1 cellular context compared by ENCODE assay signal in the genomic region with DNA sequence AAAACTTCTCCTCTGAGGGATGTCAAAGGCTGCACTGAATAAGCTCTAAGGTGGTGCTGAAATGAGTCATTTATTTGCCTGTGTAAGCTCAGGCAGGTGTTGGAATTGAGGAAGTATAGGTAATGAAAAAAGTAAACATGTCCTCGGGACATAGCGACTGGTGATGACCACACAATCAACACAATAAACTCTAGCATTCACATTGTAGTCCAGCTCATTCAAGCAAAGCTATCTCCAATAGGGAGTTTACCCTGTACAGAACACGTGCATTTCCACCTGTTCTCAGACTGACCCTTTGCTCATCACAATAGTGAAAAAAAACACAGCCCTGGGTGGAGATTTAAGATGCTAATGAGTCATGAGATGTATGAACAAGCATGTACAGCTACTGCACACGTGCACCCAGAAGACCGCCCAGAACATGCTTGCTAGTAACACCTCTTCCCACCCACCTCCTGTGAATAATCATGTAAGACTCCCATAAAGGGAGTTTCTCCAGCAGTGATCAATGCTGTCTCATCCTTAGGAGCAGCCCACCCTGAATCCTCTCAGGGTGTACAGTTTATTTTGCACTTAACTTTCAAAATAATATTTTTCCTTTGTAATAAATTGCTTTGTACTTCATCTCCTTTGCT.
TF ChIP-seq lines count a peak whose summit lies in the region.

No MANE protein-coding gene starts in this region.

TF ChIP-seq in K562, 482 proteins besides CTCF, POLR2A, EP300 and RAD21 (continued from another document and continues in another):
- peak; percentile 84 for TF ChIP-seq BHLHE40 (IDR thresholded peaks at IDR 0.05; ENCODE audit: low read length)
- TF ChIP-seq KAT2B (IDR thresholded peaks at IDR 0.05; ENCODE audit: low read depth, low read length), result no peak
- TF ChIP-seq ZNF431 (CRISPR knock-in tag; IDR thresholded peaks at IDR 0.05), result no peak
- no peak for TF ChIP-seq SNAPC5 (CRISPR knock-in tag; IDR thresholded peaks at IDR 0.05)
- TF ChIP-seq BCLAF1 (IDR thresholded peaks at IDR 0.05; ENCODE audit: borderline replicate concordance in 1 of 2, control insufficient read depth in 1 of 2, low read depth in 2 of 2, low read length in 1 of 2), result no peak
- no peak for TF ChIP-seq BRF1 (IDR thresholded peaks at IDR 0.05; ENCODE audit: borderline replicate concordance, extremely low read depth, insufficient read length)
- TF ChIP-seq, protein P1, sequence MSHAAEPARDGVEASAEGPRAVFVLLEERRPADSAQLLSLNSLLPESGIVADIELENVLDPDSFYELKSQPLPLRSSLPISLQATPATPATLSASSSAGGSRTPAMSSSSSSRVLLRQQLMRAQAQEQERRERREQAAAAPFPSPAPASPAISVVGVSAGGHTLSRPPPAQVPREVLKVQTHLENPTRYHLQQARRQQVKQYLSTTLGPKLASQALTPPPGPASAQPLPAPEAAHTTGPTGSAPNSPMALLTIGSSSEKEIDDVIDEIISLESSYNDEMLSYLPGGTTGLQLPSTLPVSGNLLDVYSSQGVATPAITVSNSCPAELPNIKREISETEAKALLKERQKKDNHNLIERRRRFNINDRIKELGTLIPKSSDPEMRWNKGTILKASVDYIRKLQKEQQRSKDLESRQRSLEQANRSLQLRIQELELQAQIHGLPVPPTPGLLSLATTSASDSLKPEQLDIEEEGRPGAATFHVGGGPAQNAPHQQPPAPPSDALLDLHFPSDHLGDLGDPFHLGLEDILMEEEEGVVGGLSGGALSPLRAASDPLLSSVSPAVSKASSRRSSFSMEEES (CRISPR knock-in tag; IDR thresholded peaks at IDR 0.05), result no peak
- no peak for TF ChIP-seq SIN3A (IDR thresholded peaks at IDR 0.05; ENCODE audit: borderline replicate concordance in 2 of 2, control insufficient read depth in 1 of 2, low read depth in 2 of 2, low read length in 2 of 2)
- TF ChIP-seq KAT7 (CRISPR knock-in tag; IDR thresholded peaks at IDR 0.05; ENCODE audit: borderline replicate concordance), result no peak
- no peak for TF ChIP-seq PBX2 (CRISPR knock-in tag; IDR thresholded peaks at IDR 0.05; ENCODE audit: low read depth)
- 0 out of 2 replicates have a peak, but pooled peaks have one; percentile 15 for TF ChIP-seq PBX2 (tag; conservative IDR thresholded peaks at IDR 0.05; ENCODE audit: low read depth)
- no peak for TF ChIP-seq TBP (optimal IDR thresholded peaks at IDR 0.05; ENCODE audit: low read depth, low read length)
- TF ChIP-seq, protein P2, sequence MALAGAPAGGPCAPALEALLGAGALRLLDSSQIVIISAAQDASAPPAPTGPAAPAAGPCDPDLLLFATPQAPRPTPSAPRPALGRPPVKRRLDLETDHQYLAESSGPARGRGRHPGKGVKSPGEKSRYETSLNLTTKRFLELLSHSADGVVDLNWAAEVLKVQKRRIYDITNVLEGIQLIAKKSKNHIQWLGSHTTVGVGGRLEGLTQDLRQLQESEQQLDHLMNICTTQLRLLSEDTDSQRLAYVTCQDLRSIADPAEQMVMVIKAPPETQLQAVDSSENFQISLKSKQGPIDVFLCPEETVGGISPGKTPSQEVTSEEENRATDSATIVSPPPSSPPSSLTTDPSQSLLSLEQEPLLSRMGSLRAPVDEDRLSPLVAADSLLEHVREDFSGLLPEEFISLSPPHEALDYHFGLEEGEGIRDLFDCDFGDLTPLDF (CRISPR knock-in tag; IDR thresholded peaks at IDR 0.05), result no peak
- TF ChIP-seq, protein P3, sequence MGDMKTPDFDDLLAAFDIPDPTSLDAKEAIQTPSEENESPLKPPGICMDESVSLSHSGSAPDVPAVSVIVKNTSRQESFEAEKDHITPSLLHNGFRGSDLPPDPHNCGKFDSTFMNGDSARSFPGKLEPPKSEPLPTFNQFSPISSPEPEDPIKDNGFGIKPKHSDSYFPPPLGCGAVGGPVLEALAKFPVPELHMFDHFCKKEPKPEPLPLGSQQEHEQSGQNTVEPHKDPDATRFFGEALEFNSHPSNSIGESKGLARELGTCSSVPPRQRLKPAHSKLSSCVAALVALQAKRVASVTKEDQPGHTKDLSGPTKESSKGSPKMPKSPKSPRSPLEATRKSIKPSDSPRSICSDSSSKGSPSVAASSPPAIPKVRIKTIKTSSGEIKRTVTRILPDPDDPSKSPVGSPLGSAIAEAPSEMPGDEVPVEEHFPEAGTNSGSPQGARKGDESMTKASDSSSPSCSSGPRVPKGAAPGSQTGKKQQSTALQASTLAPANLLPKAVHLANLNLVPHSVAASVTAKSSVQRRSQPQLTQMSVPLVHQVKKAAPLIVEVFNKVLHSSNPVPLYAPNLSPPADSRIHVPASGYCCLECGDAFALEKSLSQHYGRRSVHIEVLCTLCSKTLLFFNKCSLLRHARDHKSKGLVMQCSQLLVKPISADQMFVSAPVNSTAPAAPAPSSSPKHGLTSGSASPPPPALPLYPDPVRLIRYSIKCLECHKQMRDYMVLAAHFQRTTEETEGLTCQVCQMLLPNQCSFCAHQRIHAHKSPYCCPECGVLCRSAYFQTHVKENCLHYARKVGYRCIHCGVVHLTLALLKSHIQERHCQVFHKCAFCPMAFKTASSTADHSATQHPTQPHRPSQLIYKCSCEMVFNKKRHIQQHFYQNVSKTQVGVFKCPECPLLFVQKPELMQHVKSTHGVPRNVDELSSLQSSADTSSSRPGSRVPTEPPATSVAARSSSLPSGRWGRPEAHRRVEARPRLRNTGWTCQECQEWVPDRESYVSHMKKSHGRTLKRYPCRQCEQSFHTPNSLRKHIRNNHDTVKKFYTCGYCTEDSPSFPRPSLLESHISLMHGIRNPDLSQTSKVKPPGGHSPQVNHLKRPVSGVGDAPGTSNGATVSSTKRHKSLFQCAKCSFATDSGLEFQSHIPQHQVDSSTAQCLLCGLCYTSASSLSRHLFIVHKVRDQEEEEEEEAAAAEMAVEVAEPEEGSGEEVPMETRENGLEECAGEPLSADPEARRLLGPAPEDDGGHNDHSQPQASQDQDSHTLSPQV (IDR thresholded peaks at IDR 0.05), result 0 out of 2 replicates have a peak, but pooled peaks have one; percentile 47
- TF ChIP-seq HDAC8 (tag; IDR thresholded peaks at IDR 0.05), result no peak
- TF ChIP-seq LEF1 (IDR thresholded peaks at IDR 0.05), result 0 out of 2 replicates have a peak, but pooled peaks have one; percentile 23
- TF ChIP-seq, protein P4, sequence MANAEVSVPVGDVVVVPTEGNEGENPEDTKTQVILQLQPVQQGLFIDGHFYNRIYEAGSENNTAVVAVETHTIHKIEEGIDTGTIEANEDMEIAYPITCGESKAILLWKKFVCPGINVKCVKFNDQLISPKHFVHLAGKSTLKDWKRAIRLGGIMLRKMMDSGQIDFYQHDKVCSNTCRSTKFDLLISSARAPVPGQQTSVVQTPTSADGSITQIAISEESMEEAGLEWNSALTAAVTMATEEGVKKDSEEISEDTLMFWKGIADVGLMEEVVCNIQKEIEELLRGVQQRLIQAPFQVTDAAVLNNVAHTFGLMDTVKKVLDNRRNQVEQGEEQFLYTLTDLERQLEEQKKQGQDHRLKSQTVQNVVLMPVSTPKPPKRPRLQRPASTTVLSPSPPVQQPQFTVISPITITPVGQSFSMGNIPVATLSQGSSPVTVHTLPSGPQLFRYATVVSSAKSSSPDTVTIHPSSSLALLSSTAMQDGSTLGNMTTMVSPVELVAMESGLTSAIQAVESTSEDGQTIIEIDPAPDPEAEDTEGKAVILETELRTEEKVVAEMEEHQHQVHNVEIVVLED (CRISPR knock-in tag; IDR thresholded peaks at IDR 0.05), result no peak
- no peak for TF ChIP-seq ZNF239 (CRISPR knock-in tag; IDR thresholded peaks at IDR 0.05)
- TF ChIP-seq RAD51 (IDR thresholded peaks at IDR 0.05; ENCODE audit: borderline replicate concordance, low read depth), result 0 out of 2 replicates have a peak, but pooled peaks have one; percentile 10
